In the genomic region with DNA sequence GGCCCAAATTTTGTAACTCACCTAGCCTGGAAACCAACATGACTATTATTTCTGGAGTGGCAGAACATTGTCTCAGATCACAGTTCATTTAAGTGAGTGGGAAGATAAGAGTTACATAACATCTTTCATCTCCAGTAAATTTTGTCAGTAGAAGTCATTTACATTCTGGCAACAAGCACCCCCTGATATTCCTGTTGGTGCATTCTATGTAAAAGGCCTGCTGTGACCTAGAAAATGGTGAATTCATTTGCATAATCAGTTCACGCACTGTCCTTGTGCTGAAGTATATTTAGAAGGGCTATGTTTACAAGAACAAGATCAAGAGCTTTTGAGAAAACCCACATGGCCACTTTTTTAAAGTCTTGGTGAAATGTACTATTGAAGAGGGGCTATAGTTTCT, we compare ENCODE assay signal across 19 cellular contexts.
"Had no signal": no experiment of that assay in that cellular context is flagged by ENCODE, and none has a peak within 500 bp of the region (broad histone marks: within the 10 kb centered on the region; RNA-seq: fewer than 3 reads in every experiment).

No MANE protein-coding gene starts in this region.

- H3K36me3 ChIP-seq: heart right ventricle, neutrophil, right atrium auricular region, stomach had no signal

- H3K27me3 ChIP-seq: dorsolateral prefrontal cortex, heart right ventricle, neutrophil, right atrium auricular region, stomach had no signal

- H3K4me1 ChIP-seq: heart right ventricle, right atrium auricular region, stomach had no signal

- H3K4me3 ChIP-seq: dorsolateral prefrontal cortex, heart right ventricle, mucosa of descending colon, right atrium auricular region, stomach had no signal

- H3K9me3 ChIP-seq: neutrophil had no signal

- ATAC-seq: esophagus mucosa; heart right ventricle; left lobe of liver; mucosa of descending colon; naive thymus-derived CD8-positive, alpha-beta T cell had no signal

- H3K27ac ChIP-seq: heart right ventricle, neutrophil, right atrium auricular region, stomach had no signal

- DNase-seq: cortex of kidney; dorsolateral prefrontal cortex; effector CD8-positive, alpha-beta T cell; heart right ventricle; hypothalamus; islet precursor cell; mammary epithelial cell; mucosa of descending colon; naive thymus-derived CD8-positive, alpha-beta T cell; posterior cingulate gyrus; small intestine; stimulated activated CD4-positive, alpha-beta T cell treated with anti-CD3 and anti-CD28 coated beads, Interleukin-12 subunit alpha, Interleukin-12 subunit beta, amount 100 ng/mL, for 4 hours; stimulated activated naive CD4-positive, alpha-beta T cell; stomach; substantia nigra had no signal
